Comparison of ENCODE assay signal across 9 cellular contexts in genomic region chr10:97412891-97413304, GRCh38. TPM values are rescaled to one million over a fixed set of nuclear protein-coding genes. Genes with fewer than 3 reads are reported as not detected.
A peak's percentile ranks its signal among the peaks of the same experiment; 100 is the strongest.
DNase-seq lines count a peak whose midpoint lies in the region; ATAC-seq, FAIRE-seq and TF ChIP-seq lines count a peak whose summit lies in the region.
"Had no signal": no experiment of that assay in that cellular context is flagged by ENCODE, and none has a peak within 500 bp of the region (broad histone marks: within the 10 kb centered on the region; RNA-seq: fewer than 3 reads in every experiment).

No MANE protein-coding gene starts in this region.

- POLR2A ChIA-PET in CD8-positive, alpha-beta T cell (lab: Charles Lee), result no interaction called here
- POLR2A ChIA-PET in naive thymus-derived CD4-positive, alpha-beta T cell (lab: Charles Lee), result no interaction called here

- H3K36me3 Mint-ChIP-seq in CD8-positive, alpha-beta T cell, result no peaks in the 10 kb centered on the region
- H3K36me3 Mint-ChIP-seq in activated T-helper 2 cell treated with anti-CD3 and anti-CD28 coated beads, Interferon-gamma antibody, Interleukin-2, Interleukin-4, amounts not matched to agents 10 μg/mL and 5 μg/mL and 100 μg/mL, durations not matched to agents 14 hours and 24 hours and 36 hours (ENCODE audit: low read depth), result peaks cover 3% of the 10 kb centered on the region
- H3K36me3 Mint-ChIP-seq in naive thymus-derived CD4-positive, alpha-beta T cell, result no peaks in the 10 kb centered on the region
- H3K36me3 Mint-ChIP-seq in chondrocyte (ENCODE audit: low read depth), result no peaks in the 10 kb centered on the region

- H3K36me3 ChIP-seq in CD8-positive, alpha-beta T cell (ENCODE audit: insufficient read depth, low read length), result no peaks in the 10 kb centered on the region
- H3K36me3 ChIP-seq in naive thymus-derived CD4-positive, alpha-beta T cell (ENCODE audit: control insufficient read depth in 2 of 3, insufficient read depth in 3 of 3, low read length in 3 of 3), result no peaks in the 10 kb centered on the region

- intact Hi-C loops in CD8-positive, alpha-beta T cell (cut with DNase I, micrococcal nuclease), result no loop called here
- intact Hi-C loops in activated T-helper 2 cell treated with anti-CD3 and anti-CD28 coated beads, Interferon-gamma antibody, Interleukin-2, Interleukin-4, amounts not matched to agents 10 μg/mL and 5 μg/mL and 100 μg/mL, durations not matched to agents 14 hours and 24 hours and 36 hours (cut with micrococcal nuclease), result loop anchor here (1.0 kb wide), 3 partner anchors 10 to 33 kb away; partner anchors contain the start of genes EXOSC1, RRP12 and ZDHHC16
- intact Hi-C loops in naive thymus-derived CD4-positive, alpha-beta T cell (cut with micrococcal nuclease), result no loop called here

- H3K27me3 ChIP-seq in CD8-positive, alpha-beta T cell (ENCODE audit: insufficient read depth, low read length), result no peaks in the 10 kb centered on the region
- H3K27me3 ChIP-seq in naive thymus-derived CD4-positive, alpha-beta T cell (ENCODE audit: control insufficient read depth in 2 of 2, insufficient read depth in 2 of 2, low read length in 2 of 2), result no peaks in the 10 kb centered on the region

- FAIRE-seq in D721Med (lab: Jason Lieb, UNC), result no peak

- H3K4me3 Mint-ChIP-seq in CD8-positive, alpha-beta T cell, result peak overlapping the region; percentile 3
- peak overlapping the region; percentile 53 for H3K4me3 Mint-ChIP-seq in activated T-helper 2 cell treated with anti-CD3 and anti-CD28 coated beads, Interferon-gamma antibody, Interleukin-2, Interleukin-4, amounts not matched to agents 10 μg/mL and 5 μg/mL and 100 μg/mL, durations not matched to agents 14 hours and 24 hours and 36 hours (ENCODE audit: low read depth)
- peak overlapping the region in 4 of 10 donors; percentile 3 to 70 (median 36) for H3K4me3 Mint-ChIP-seq in naive thymus-derived CD4-positive, alpha-beta T cell
- H3K4me3 Mint-ChIP-seq in chondrocyte (ENCODE audit: unreplicated experiment), result no peak overlapping the region

- no peaks in the 10 kb centered on the region for H3K9me3 Mint-ChIP-seq in CD8-positive, alpha-beta T cell
- H3K9me3 Mint-ChIP-seq in activated T-helper 2 cell treated with anti-CD3 and anti-CD28 coated beads, Interferon-gamma antibody, Interleukin-2, Interleukin-4, amounts not matched to agents 10 μg/mL and 5 μg/mL and 100 μg/mL, durations not matched to agents 14 hours and 24 hours and 36 hours, result no peaks in the 10 kb centered on the region
- H3K9me3 Mint-ChIP-seq in naive thymus-derived CD4-positive, alpha-beta T cell, result no peaks in the 10 kb centered on the region
- no peaks in the 10 kb centered on the region for H3K9me3 Mint-ChIP-seq in chondrocyte (ENCODE audit: low read depth)

- ATAC-seq in CD8-positive, alpha-beta T cell, result no peak
- no peak for ATAC-seq in naive thymus-derived CD4-positive, alpha-beta T cell
- ATAC-seq in GM18909 (IDR thresholded peaks at IDR 0.05; ENCODE audit: poor library complexity, unreplicated experiment), result no peak

- peak overlapping the region; percentile 83 for H3K27ac Mint-ChIP-seq in CD8-positive, alpha-beta T cell
- peak overlapping the region; percentile 91 for H3K27ac Mint-ChIP-seq in activated T-helper 2 cell treated with anti-CD3 and anti-CD28 coated beads, Interferon-gamma antibody, Interleukin-2, Interleukin-4, amounts not matched to agents 10 μg/mL and 5 μg/mL and 100 μg/mL, durations not matched to agents 14 hours and 24 hours and 36 hours
- H3K27ac Mint-ChIP-seq in naive thymus-derived CD4-positive, alpha-beta T cell, result peak overlapping the region; percentile 3 to 93 (median 84)
- no peak overlapping the region for H3K27ac Mint-ChIP-seq in chondrocyte (ENCODE audit: unreplicated experiment)

- H3K27ac ChIP-seq in CD8-positive, alpha-beta T cell (ENCODE audit: low read depth, low read length), result no peak overlapping the region
- H3K27ac ChIP-seq in naive thymus-derived CD4-positive, alpha-beta T cell (ENCODE audit: low read depth, low read length), result no peak overlapping the region

- peaks cover 35% of the 10 kb centered on the region for H3K4me1 Mint-ChIP-seq in CD8-positive, alpha-beta T cell (ENCODE audit: low read depth)
- H3K4me1 Mint-ChIP-seq in activated T-helper 2 cell treated with anti-CD3 and anti-CD28 coated beads, Interferon-gamma antibody, Interleukin-2, Interleukin-4, amounts not matched to agents 10 μg/mL and 5 μg/mL and 100 μg/mL, durations not matched to agents 14 hours and 24 hours and 36 hours (ENCODE audit: low read depth), result peaks cover 48% of the 10 kb centered on the region
- H3K4me1 Mint-ChIP-seq in naive thymus-derived CD4-positive, alpha-beta T cell, result peaks cover 25 to 45% (median 41%) of the 10 kb centered on the region in 7 donors
- peaks cover 5% of the 10 kb centered on the region for H3K4me1 Mint-ChIP-seq in chondrocyte (ENCODE audit: low read depth)

- no peak overlapping the region for H3K4me3 ChIP-seq in CD8-positive, alpha-beta T cell (ENCODE audit: low read depth, low read length)
- H3K4me3 ChIP-seq in naive thymus-derived CD4-positive, alpha-beta T cell (ENCODE audit: low read length), result no peak overlapping the region

- DNase-seq in CD8-positive, alpha-beta T cell, result no peak
- DNase-seq in HPDE6-E6E7 (ENCODE audit: extremely low spot score) (peak; percentile 96), chondrocyte (ENCODE audit: low spot score) (no peak), D721Med (ENCODE audit: insufficient read length, low spot score) (no peak), SW 1271 (lab: John Stamatoyannopoulos, UW) (no peak)
- peak; percentile 43 for DNase-seq in activated T-helper 2 cell treated with anti-CD3 and anti-CD28 coated beads, Interferon-gamma antibody, Interleukin-2, Interleukin-4, amounts not matched to agents 10 μg/mL and 5 μg/mL and 100 μg/mL, durations not matched to agents 14 hours and 24 hours and 36 hours (ENCODE audit: low spot score)
- DNase-seq in naive thymus-derived CD4-positive, alpha-beta T cell, result peak in 1 of 9 donors; percentile 64
- DNase-seq: COR-L47 had no signal

- H3K27me3 Mint-ChIP-seq in CD8-positive, alpha-beta T cell (ENCODE audit: low read depth), result no peaks in the 10 kb centered on the region
- H3K27me3 Mint-ChIP-seq in activated T-helper 2 cell treated with anti-CD3 and anti-CD28 coated beads, Interferon-gamma antibody, Interleukin-2, Interleukin-4, amounts not matched to agents 10 μg/mL and 5 μg/mL and 100 μg/mL, durations not matched to agents 14 hours and 24 hours and 36 hours (ENCODE audit: low read depth), result no peaks in the 10 kb centered on the region
- H3K27me3 Mint-ChIP-seq in naive thymus-derived CD4-positive, alpha-beta T cell, result no peaks in the 10 kb centered on the region
- no peaks in the 10 kb centered on the region for H3K27me3 Mint-ChIP-seq in chondrocyte (ENCODE audit: low read depth)

- H3K4me1 ChIP-seq in CD8-positive, alpha-beta T cell (ENCODE audit: insufficient read depth, low read length), result peaks cover 33% of the 10 kb centered on the region
- H3K4me1 ChIP-seq in naive thymus-derived CD4-positive, alpha-beta T cell (ENCODE audit: control insufficient read depth in 2 of 2, insufficient read depth in 2 of 2, low read length in 2 of 2), result peaks cover 20 to 22% of the 10 kb centered on the region in 2 donors

- CTCF ChIA-PET in CD8-positive, alpha-beta T cell (lab: Charles Lee), result interaction anchor here (1.5 kb wide), 2 partner anchors 13 to 134 kb away, joined by 3 read pairs; no protein-coding TSS in a partner anchor
- CTCF ChIA-PET in naive thymus-derived CD4-positive, alpha-beta T cell (lab: Charles Lee), result interaction anchor here (0.7 kb wide), 1 partner anchor 36 kb away, joined by 3 read pairs; no protein-coding TSS in a partner anchor

- H3K9me3 ChIP-seq in CD8-positive, alpha-beta T cell (ENCODE audit: low read length), result no peaks in the 10 kb centered on the region
- H3K9me3 ChIP-seq in naive thymus-derived CD4-positive, alpha-beta T cell (ENCODE audit: control insufficient read depth in 2 of 3, low read length in 3 of 3), result no peaks in the 10 kb centered on the region

- no peak for TF ChIP-seq CTCF in CD8-positive, alpha-beta T cell (IDR thresholded peaks at IDR 0.05)
- TF ChIP-seq CTCF in chondrocyte (IDR thresholded peaks at IDR 0.05) (no peak), D721Med (IDR thresholded peaks at IDR 0.05; ENCODE audit: insufficient read depth, missing control alignments) (no peak)

RNA-seq across cellular contexts. Expression of gene RRP12, which starts 11.8 kb away (rescaled TPM):
- total RNA-seq in CD8-positive, alpha-beta T cell, result 100 to 1,000 TPM; 104 to 107 TPM
- 69.8 and 70.1 TPM in 2 replicates for total RNA-seq in activated T-helper 2 cell treated with anti-CD3 and anti-CD28 coated beads, Interferon-gamma antibody, Interleukin-2, Interleukin-4, amounts not matched to agents 10 μg/mL and 5 μg/mL and 100 μg/mL, durations not matched to agents 14 hours and 24 hours and 36 hours
- total RNA-seq in naive thymus-derived CD4-positive, alpha-beta T cell, result 100 to 1,000 TPM in 1 of 5 experiments, 10 to 100 TPM in 4; 22.0 to 197 (median 32.3) TPM
- polyA plus RNA-seq in naive thymus-derived CD4-positive, alpha-beta T cell, result 10 to 100 TPM; 10.6 to 13.4 TPM
- total RNA-seq in chondrocyte, result 22.1 to 42.8 TPM (median 28.3 TPM) in 3 replicates

RNA-seq across cellular contexts. Expression of gene PGAM1, which starts 13.1 kb away (rescaled TPM):
- 10 to 100 TPM; 56.7 to 56.8 TPM for total RNA-seq in CD8-positive, alpha-beta T cell
- 877 and 885 TPM in 2 replicates for total RNA-seq in activated T-helper 2 cell treated with anti-CD3 and anti-CD28 coated beads, Interferon-gamma antibody, Interleukin-2, Interleukin-4, amounts not matched to agents 10 μg/mL and 5 μg/mL and 100 μg/mL, durations not matched to agents 14 hours and 24 hours and 36 hours
- 100 to 1,000 TPM in 2 of 5 experiments, 10 to 100 TPM in 3; 58.5 to 536 (median 69.8) TPM for total RNA-seq in naive thymus-derived CD4-positive, alpha-beta T cell
- 100 to 1,000 TPM; 172 to 204 TPM for polyA plus RNA-seq in naive thymus-derived CD4-positive, alpha-beta T cell
- 304 to 334 TPM (median 324 TPM) in 3 replicates for total RNA-seq in chondrocyte

RNA-seq across cellular contexts. Expression of gene EXOSC1, which starts 32.9 kb away (rescaled TPM):
- 10 to 100 TPM; 30.2 to 30.4 TPM for total RNA-seq in CD8-positive, alpha-beta T cell
- 49.9 and 53.4 TPM in 2 replicates for total RNA-seq in activated T-helper 2 cell treated with anti-CD3 and anti-CD28 coated beads, Interferon-gamma antibody, Interleukin-2, Interleukin-4, amounts not matched to agents 10 μg/mL and 5 μg/mL and 100 μg/mL, durations not matched to agents 14 hours and 24 hours and 36 hours
- total RNA-seq in naive thymus-derived CD4-positive, alpha-beta T cell, result 10 to 100 TPM; 32.6 to 65.4 (median 53.2) TPM
- polyA plus RNA-seq in naive thymus-derived CD4-positive, alpha-beta T cell, result 10 to 100 TPM; 69.7 to 80.3 TPM
- 28.6 to 41.2 TPM (median 28.7 TPM) in 3 replicates for total RNA-seq in chondrocyte

RNA-seq across cellular contexts. Expression of gene ZDHHC16, which starts 33.1 kb away (rescaled TPM):
- 1 to 10 TPM; 4.7 to 6.2 TPM for total RNA-seq in CD8-positive, alpha-beta T cell
- 41.4 and 52.9 TPM in 2 replicates for total RNA-seq in activated T-helper 2 cell treated with anti-CD3 and anti-CD28 coated beads, Interferon-gamma antibody, Interleukin-2, Interleukin-4, amounts not matched to agents 10 μg/mL and 5 μg/mL and 100 μg/mL, durations not matched to agents 14 hours and 24 hours and 36 hours
- 10 to 100 TPM; 13.2 to 38.8 (median 26.8) TPM for total RNA-seq in naive thymus-derived CD4-positive, alpha-beta T cell
- 10 to 100 TPM; 24.4 to 37.3 TPM for polyA plus RNA-seq in naive thymus-derived CD4-positive, alpha-beta T cell
- 50.4 to 64.8 TPM (median 53.0 TPM) in 3 replicates for total RNA-seq in chondrocyte

Comparison
In these comparisons a context has a peak if more than half of its experiments do, and no peak if none do; other contexts are left out.
1. DNase-seq: peak in HPDE6-E6E7 (single experiment) and activated T-helper 2 cell treated with anti-CD3 and anti-CD28 coated beads, Interferon-gamma antibody, Interleukin-2, Interleukin-4, amounts not matched to agents 10 μg/mL and 5 μg/mL and 100 μg/mL, durations not matched to agents 14 hours and 24 hours and 36 hours (single experiment); none in CD8-positive, alpha-beta T cell (0 of 7), chondrocyte (single experiment), D721Med (single experiment) and SW 1271 (0 of 2).